Comparison of ENCODE assay signal across 16 cellular contexts in the genomic region with DNA sequence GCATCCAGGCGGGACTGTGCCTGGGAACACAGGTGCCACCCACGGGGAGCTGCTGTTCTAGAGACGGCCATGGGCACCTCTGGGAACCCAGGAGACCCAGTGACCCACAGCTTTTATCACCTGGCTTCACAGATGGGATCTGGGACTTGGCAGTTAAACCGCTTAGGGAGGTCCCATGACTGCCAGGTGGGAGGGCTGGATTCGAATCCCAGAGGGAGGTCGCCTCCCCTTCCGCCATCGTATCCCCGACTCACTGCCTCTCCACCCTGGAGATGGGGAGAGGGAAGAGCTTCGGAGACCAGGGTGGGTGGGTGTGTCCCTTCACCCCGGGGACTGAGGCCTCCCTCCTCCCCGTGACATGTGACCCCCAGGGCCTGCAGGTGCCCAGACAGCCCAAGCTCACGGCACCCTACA.
DNase-seq lines count a peak whose midpoint lies in the region; ATAC-seq and TF ChIP-seq lines count a peak whose summit lies in the region.
"Had no signal": no experiment of that assay in that cellular context is flagged by ENCODE, and none has a peak within 500 bp of the region (broad histone marks: within the 10 kb centered on the region; RNA-seq: fewer than 3 reads in every experiment).

No MANE protein-coding gene starts in this region.

- DNase-seq in RWPE2 (ENCODE audit: low spot score): peak; percentile 25
- DNase-seq in right lobe of liver: no peak
- peak; percentile 48 for DNase-seq in sciatic nerve (ENCODE audit: low spot score)
- no peak for DNase-seq in COLO668 (lab: John Stamatoyannopoulos, UW; ENCODE audit: unreplicated experiment)
- DNase-seq in thyroid gland: no peak
- DNase-seq: BE2C, Calu3, DMS 273 treated with DMSO at 0.1 percent for 48 hours, DMS79, H7, HFFc6 had no signal

- H3K9me3 ChIP-seq in BLaER1 treated with 17β-estradiol and CSF1 and Interleukin-3, amounts not matched to agents 10 nM and 100 nM (replicated peaks in 1 of 11): peaks cover 22 to 41% (median 29%) of the 10 kb centered on the region in 11 experiments
- H3K9me3 ChIP-seq in RWPE2 (ENCODE audit: severe bottlenecking) (no peaks in the 10 kb centered on the region), right lobe of liver (no peaks in the 10 kb centered on the region), thyroid gland (no peaks in the 10 kb centered on the region)
- H3K9me3 ChIP-seq: BE2C had no signal

- peak overlapping the region in 8 of 11 experiments; percentile 4 to 59 (median 34); a peak in 13 of 22 replicates for H3K4me2 ChIP-seq in BLaER1 treated with 17β-estradiol and CSF1 and Interleukin-3, amounts not matched to agents 10 nM and 100 nM
- H3K4me2 ChIP-seq: GM23338 had no signal

- H3K9ac ChIP-seq in BLaER1 treated with 17β-estradiol and CSF1 and Interleukin-3, amounts not matched to agents 10 nM and 100 nM: no peak overlapping the region

- H3K4me3 ChIP-seq in BLaER1 treated with 17β-estradiol and CSF1 and Interleukin-3, amounts not matched to agents 10 nM and 100 nM: no peak overlapping the region
- H3K4me3 ChIP-seq in RWPE2 (ENCODE audit: severe bottlenecking) (no peak overlapping the region), right lobe of liver (no peak overlapping the region), thyroid gland (replicated peaks in 1 of 3) (no peak overlapping the region)
- H3K4me3 ChIP-seq: GM12878, GM23338, K562 had no signal

- intact Hi-C loops in right lobe of liver (cut with DNase I) (no loop called here), sciatic nerve (cut with DNase I) (no loop called here), thyroid gland (cut with DNase I) (no loop called here)

- peaks cover 0 to 14% (median 7%) of the 10 kb centered on the region in 10 experiments; a peak in 10 of 20 replicates for H3K4me1 ChIP-seq in BLaER1 treated with 17β-estradiol and CSF1 and Interleukin-3, amounts not matched to agents 10 nM and 100 nM
- no peaks in the 10 kb centered on the region for H3K4me1 ChIP-seq in RWPE2 (ENCODE audit: insufficient read depth, poor library complexity, severe bottlenecking)
- H3K4me1 ChIP-seq in right lobe of liver: peaks cover 0 to 22% (median 7%) of the 10 kb centered on the region in 4 donors
- no peaks in the 10 kb centered on the region for H3K4me1 ChIP-seq in thyroid gland
- H3K4me1 ChIP-seq: BE2C had no signal

- TF ChIP-seq POLR2A in right lobe of liver (IDR thresholded peaks at IDR 0.05) (no peak), thyroid gland (IDR thresholded peaks at IDR 0.05) (no peak)

- no peak for ATAC-seq in RWPE2 (ENCODE audit: low read depth)
- ATAC-seq in right lobe of liver: peak; percentile 9 to 46 (median 24)
- ATAC-seq in sciatic nerve: no peak
- no peak for ATAC-seq in HG03354 (IDR thresholded peaks at IDR 0.05; ENCODE audit: poor library complexity, severe bottlenecking, unreplicated experiment)
- ATAC-seq: GM12878, GM23338, K562 had no signal

- peaks cover 0 to 41% (median 0%) of the 10 kb centered on the region in 11 experiments; a peak in 5 of 22 replicates for H4K20me1 ChIP-seq in BLaER1 treated with 17β-estradiol and CSF1 and Interleukin-3, amounts not matched to agents 10 nM and 100 nM

- TF ChIP-seq CTCF in RWPE2 (IDR thresholded peaks at IDR 0.05; ENCODE audit: poor library complexity, severe bottlenecking) (no peak), right lobe of liver (IDR thresholded peaks at IDR 0.05) (no peak), thyroid gland (IDR thresholded peaks at IDR 0.05) (no peak)

- peaks cover 0 to 52% (median 5%) of the 10 kb centered on the region in 11 experiments; a peak in 11 of 22 replicates for H3K27me3 ChIP-seq in BLaER1 treated with 17β-estradiol and CSF1 and Interleukin-3, amounts not matched to agents 10 nM and 100 nM
- H3K27me3 ChIP-seq in RWPE2 (ENCODE audit: insufficient read depth, poor library complexity, severe bottlenecking) (peaks cover 27% of the 10 kb centered on the region), right lobe of liver (no peaks in the 10 kb centered on the region), thyroid gland (no peaks in the 10 kb centered on the region)
- H3K27me3 ChIP-seq: BE2C had no signal

- H3K36me3 ChIP-seq in BLaER1 treated with 17β-estradiol and CSF1 and Interleukin-3, amounts not matched to agents 10 nM and 100 nM: no peaks in the 10 kb centered on the region
- H3K36me3 ChIP-seq in RWPE2 (ENCODE audit: low read depth) (no peaks in the 10 kb centered on the region), right lobe of liver (no peaks in the 10 kb centered on the region), thyroid gland (no peaks in the 10 kb centered on the region)
- H3K36me3 ChIP-seq: BE2C had no signal

- H3K27ac ChIP-seq in BLaER1 treated with 17β-estradiol and CSF1 and Interleukin-3, amounts not matched to agents 10 nM and 100 nM: no peak overlapping the region
- H3K27ac ChIP-seq in RWPE2 (ENCODE audit: poor library complexity, severe bottlenecking) (no peak overlapping the region), right lobe of liver (peak overlapping the region in 1 of 3 donors; percentile 53), thyroid gland (no peak overlapping the region)

- WGBS in right lobe of liver (ENCODE audit: insufficient coverage, low coverage, low lambda C conversion rate, missing lambda C conversion rate): no CpG with 5 or more reads among the region's 13 CpGs
- WGBS in thyroid gland, 2 donors: 85% methylated on average over 12 of the region's 13 CpGs

Comparison
In these comparisons a context has a peak if more than half of its experiments do, and no peak if none do; other contexts are left out.
1. ATAC-seq: peak in right lobe of liver (4 of 4); none in RWPE2 (single experiment), sciatic nerve (single experiment) and HG03354 (single experiment).
2. DNase-seq: peak in RWPE2 (single experiment) and sciatic nerve (single experiment); none in right lobe of liver (0 of 3), COLO668 (single experiment) and thyroid gland (0 of 2).